In the genomic region with DNA sequence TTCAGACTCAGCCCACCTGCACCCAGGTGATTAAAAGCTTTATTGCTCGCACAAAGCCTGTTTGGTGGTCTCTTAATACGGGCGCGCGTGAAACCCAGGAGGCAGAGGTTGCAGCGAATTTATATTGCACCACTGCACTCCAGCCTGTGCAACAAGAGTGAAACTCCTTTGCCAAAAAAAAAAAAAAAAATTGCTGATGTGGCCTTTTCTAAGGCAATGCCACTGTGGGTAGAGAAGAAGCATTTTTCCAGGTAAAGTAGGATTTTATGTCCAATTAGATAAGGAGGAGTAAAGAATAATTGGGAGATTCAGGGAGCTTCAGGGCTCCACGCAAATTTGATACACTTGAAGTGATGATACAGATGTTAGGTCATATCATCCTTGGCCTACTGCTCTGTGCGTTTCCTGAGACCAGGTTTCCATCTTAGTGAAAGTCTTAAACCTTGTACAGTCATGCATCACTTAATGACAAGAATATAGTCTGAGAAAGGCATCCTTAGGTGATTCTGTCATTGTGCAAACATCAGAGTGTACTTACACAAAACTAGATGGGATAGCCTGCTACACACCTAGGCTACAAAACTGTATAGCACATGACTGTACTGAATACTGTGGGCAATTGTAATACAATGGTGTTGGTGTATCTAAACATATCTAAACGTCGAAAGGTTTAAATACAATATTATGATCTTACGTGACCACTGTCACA, we compare ENCODE assay signal across 25 cellular contexts.
"Had no signal": no experiment of that assay in that cellular context is flagged by ENCODE, and none has a peak within 500 bp of the region (broad histone marks: within the 10 kb centered on the region; RNA-seq: fewer than 3 reads in every experiment).

No MANE protein-coding gene starts in this region.

- H3K27ac ChIP-seq: left ventricle myocardium inferior, ovary, right atrium auricular region, skin epidermis, tibial nerve, uterus had no signal

- H3K27ac Mint-ChIP-seq: naive thymus-derived CD4-positive, alpha-beta T cell; natural killer cell treated with Interleukin-12 subunit alpha and Interleukin-12 subunit beta and Interleukin-15 and Interleukin-18, amount 100 ng/mL, for 72 hours; progenitor cell of endocrine pancreas; stimulated activated effector memory CD8-positive, alpha-beta T cell treated with anti-CD3 and anti-CD28 coated beads, Interleukin-12 subunit alpha, Interleukin-12 subunit beta, amount 100 ng/mL, for 72 hours; stimulated activated naive CD8-positive, alpha-beta T cell treated with anti-CD3 and anti-CD28 coated beads, Interleukin-15, Interleukin-2, amounts not matched to agents 100 ng/mL and 50 ng/mL, for 24 hours; type B pancreatic cell had no signal

- H3K4me3 ChIP-seq: left ventricle myocardium inferior, lung, mucosa of descending colon, ovary, right atrium auricular region, skin epidermis, tibial nerve, uterus had no signal

- DNase-seq: hippocampal formation; kidney glomerular epithelial cell; left ventricle myocardium inferior; midbrain; mucosa of descending colon; naive thymus-derived CD4-positive, alpha-beta T cell; ovary; stimulated activated CD4-positive, alpha-beta T cell treated with anti-CD3 and anti-CD28 coated beads, Interleukin-12 subunit alpha, Interleukin-12 subunit beta, amount 100 ng/mL, for 4 hours; stimulated activated CD4-positive, alpha-beta T cell treated with anti-CD3 and anti-CD28 coated beads, Interleukin-15, amount 100 ng/mL, for 24 hours; stimulated activated CD4-positive, alpha-beta T cell treated with anti-CD3 and anti-CD28 coated beads, Interleukin-2, amount 100 ng/mL, for 24 hours; stimulated activated CD4-positive, alpha-beta T cell treated with anti-CD3 and anti-CD28 coated beads, Interleukin-4, amount 100 ng/mL, for 24 hours; stimulated activated naive CD4-positive, alpha-beta T cell; substantia nigra; uterus had no signal

- FAIRE-seq: keratinocyte had no signal

- H3K4me1 ChIP-seq: left ventricle myocardium inferior, right atrium auricular region, tibial nerve, uterus had no signal

- H3K27me3 ChIP-seq: ovary, right atrium auricular region, tibial nerve, uterus had no signal

- H3K36me3 ChIP-seq: left ventricle myocardium inferior, ovary, right atrium auricular region, tibial nerve, uterus had no signal

- H3K4me1 Mint-ChIP-seq: naive thymus-derived CD4-positive, alpha-beta T cell; stimulated activated effector memory CD8-positive, alpha-beta T cell treated with anti-CD3 and anti-CD28 coated beads, Interleukin-12 subunit alpha, Interleukin-12 subunit beta, amount 100 ng/mL, for 72 hours had no signal

- H3K4me3 Mint-ChIP-seq: naive thymus-derived CD4-positive, alpha-beta T cell; natural killer cell treated with Interleukin-12 subunit alpha and Interleukin-12 subunit beta and Interleukin-15 and Interleukin-18, amount 100 ng/mL, for 72 hours; stimulated activated effector memory CD8-positive, alpha-beta T cell treated with anti-CD3 and anti-CD28 coated beads, Interleukin-12 subunit alpha, Interleukin-12 subunit beta, amount 100 ng/mL, for 72 hours; stimulated activated naive CD8-positive, alpha-beta T cell treated with anti-CD3 and anti-CD28 coated beads, Interleukin-15, Interleukin-2, amounts not matched to agents 100 ng/mL and 50 ng/mL, for 24 hours; type B pancreatic cell had no signal

- H3K9me3 ChIP-seq: left ventricle myocardium inferior, mucosa of descending colon, ovary, right atrium auricular region, tibial nerve, uterus had no signal

- ATAC-seq: mucosa of descending colon; naive thymus-derived CD4-positive, alpha-beta T cell; sciatic nerve had no signal

- H3K36me3 Mint-ChIP-seq: naive thymus-derived CD4-positive, alpha-beta T cell; natural killer cell treated with Interleukin-12 subunit alpha and Interleukin-12 subunit beta and Interleukin-15 and Interleukin-18, amount 100 ng/mL, for 72 hours; stimulated activated effector memory CD8-positive, alpha-beta T cell treated with anti-CD3 and anti-CD28 coated beads, Interleukin-12 subunit alpha, Interleukin-12 subunit beta, amount 100 ng/mL, for 72 hours; type B pancreatic cell had no signal

- H3K27me3 Mint-ChIP-seq: natural killer cell treated with Interleukin-12 subunit alpha and Interleukin-12 subunit beta and Interleukin-15 and Interleukin-18, amount 100 ng/mL, for 72 hours; progenitor cell of endocrine pancreas; stimulated activated naive CD8-positive, alpha-beta T cell treated with anti-CD3 and anti-CD28 coated beads, Interleukin-15, Interleukin-2, amounts not matched to agents 100 ng/mL and 50 ng/mL, for 24 hours; type B pancreatic cell had no signal

- H3K9me3 Mint-ChIP-seq: naive thymus-derived CD4-positive, alpha-beta T cell; natural killer cell treated with Interleukin-12 subunit alpha and Interleukin-12 subunit beta and Interleukin-15 and Interleukin-18, amount 100 ng/mL, for 72 hours; stimulated activated effector memory CD8-positive, alpha-beta T cell treated with anti-CD3 and anti-CD28 coated beads, Interleukin-12 subunit alpha, Interleukin-12 subunit beta, amount 100 ng/mL, for 72 hours; stimulated activated naive CD8-positive, alpha-beta T cell treated with anti-CD3 and anti-CD28 coated beads, Interleukin-15, Interleukin-2, amounts not matched to agents 100 ng/mL and 50 ng/mL, for 24 hours had no signal
